In genomic region chr12:57210461-57210860, GRCh38 we compare ENCODE assay signal across 29 cellular contexts. TPM values are rescaled to one million over a fixed set of nuclear protein-coding genes. Genes with fewer than 3 reads are reported as not detected.
"Had no signal": no experiment of that assay in that cellular context is flagged by ENCODE, and none has a peak within 500 bp of the region (broad histone marks: within the 10 kb centered on the region; RNA-seq: fewer than 3 reads in every experiment).

No MANE protein-coding gene starts in this region.

- H3K36me3 ChIP-seq: pancreas had no signal

- DNase-seq: hypothalamus; islet precursor cell; left ventricle myocardium inferior; mesendoderm; midbrain; naive thymus-derived CD4-positive, alpha-beta T cell; nucleus accumbens; pancreas; posterior cingulate gyrus; retina; stimulated activated CD4-positive, alpha-beta T cell treated with anti-CD3 and anti-CD28 coated beads, Interleukin-12 subunit alpha, Interleukin-12 subunit beta, amount 100 ng/mL, for 4 hours; stimulated activated CD4-positive, alpha-beta T cell treated with anti-CD3 and anti-CD28 coated beads, Interleukin-15, amount 100 ng/mL, for 24 hours; stimulated activated CD4-positive, alpha-beta T cell treated with anti-CD3 and anti-CD28 coated beads, Interleukin-2, amount 100 ng/mL, for 24 hours; stimulated activated CD4-positive, alpha-beta T cell treated with anti-CD3 and anti-CD28 coated beads, Interleukin-4, amount 100 ng/mL, for 1 hour; stimulated activated naive B cell treated with anti-CD40 and anti-IgM and Interleukin-4, amounts not matched to agents 10 μg/mL and 1 μg/mL and 100 μg/mL, for 72 hours; stimulated activated naive CD8-positive, alpha-beta T cell treated with anti-CD3 and anti-CD28 coated beads, Interleukin-15, Interleukin-2, amounts not matched to agents 100 U/mL and 50 U/mL, for 24 hours; stomach; testis; thyroid gland; transverse colon had no signal

- H3K27ac Mint-ChIP-seq: naive thymus-derived CD4-positive, alpha-beta T cell; natural killer cell treated with Interleukin-12 subunit alpha and Interleukin-12 subunit beta and Interleukin-15 and Interleukin-18, amount 100 ng/mL, for 72 hours; stimulated activated naive B cell treated with anti-CD40 and anti-IgM and Interleukin-4, amounts not matched to agents 10 μg/mL and 1 μg/mL and 100 μg/mL, for 72 hours had no signal

- H3K36me3 Mint-ChIP-seq: natural killer cell treated with Interleukin-12 subunit alpha and Interleukin-12 subunit beta and Interleukin-15 and Interleukin-18, amount 100 ng/mL, for 72 hours; stimulated activated naive B cell treated with anti-CD40 and anti-IgM and Interleukin-4, amounts not matched to agents 10 μg/mL and 1 μg/mL and 100 μg/mL, for 72 hours had no signal

- ATAC-seq: mucosa of descending colon; naive thymus-derived CD4-positive, alpha-beta T cell; natural killer cell treated with Interleukin-12 subunit alpha and Interleukin-12 subunit beta and Interleukin-15 and Interleukin-18, amount 100 ng/mL, for 72 hours; pancreas; right cardiac atrium; sciatic nerve; stimulated activated naive B cell treated with anti-CD40 and anti-IgM and Interleukin-4, amounts not matched to agents 10 μg/mL and 1 μg/mL and 100 μg/mL, for 72 hours; stimulated activated naive CD8-positive, alpha-beta T cell treated with anti-CD3 and anti-CD28 coated beads, Interleukin-15, Interleukin-2, amounts not matched to agents 100 U/mL and 50 U/mL, for 24 hours had no signal

- H3K9me3 ChIP-seq: left ventricle myocardium inferior, mucosa of descending colon, pancreas, prostate gland, stomach, testis, thyroid gland, transverse colon, upper lobe of left lung, vagina had no signal

- H3K27ac ChIP-seq: pancreas, prostate gland, skin epidermis, stomach, testis, thyroid gland, transverse colon, upper lobe of left lung, vagina had no signal

- H3K9me3 Mint-ChIP-seq: naive thymus-derived CD4-positive, alpha-beta T cell; natural killer cell treated with Interleukin-12 subunit alpha and Interleukin-12 subunit beta and Interleukin-15 and Interleukin-18, amount 100 ng/mL, for 72 hours; stimulated activated naive B cell treated with anti-CD40 and anti-IgM and Interleukin-4, amounts not matched to agents 10 μg/mL and 1 μg/mL and 100 μg/mL, for 72 hours had no signal

- H3K4me3 Mint-ChIP-seq: natural killer cell treated with Interleukin-12 subunit alpha and Interleukin-12 subunit beta and Interleukin-15 and Interleukin-18, amount 100 ng/mL, for 72 hours; stimulated activated naive B cell treated with anti-CD40 and anti-IgM and Interleukin-4, amounts not matched to agents 10 μg/mL and 1 μg/mL and 100 μg/mL, for 72 hours had no signal

- H3K27me3 ChIP-seq: pancreas, testis, thyroid gland, vagina had no signal

- H3K4me3 ChIP-seq: left ventricle myocardium inferior, lung, mucosa of descending colon, pancreas, prostate gland, skin epidermis, stomach, testis, thyroid gland, transverse colon, upper lobe of left lung, vagina had no signal

RNA-seq across cellular contexts. Expression of gene NXPH4, which starts 6.1 kb away (rescaled TPM):
- total RNA-seq: transverse colon had no signal
